ENCODE assay signal across 8 cellular contexts in the genomic region with DNA sequence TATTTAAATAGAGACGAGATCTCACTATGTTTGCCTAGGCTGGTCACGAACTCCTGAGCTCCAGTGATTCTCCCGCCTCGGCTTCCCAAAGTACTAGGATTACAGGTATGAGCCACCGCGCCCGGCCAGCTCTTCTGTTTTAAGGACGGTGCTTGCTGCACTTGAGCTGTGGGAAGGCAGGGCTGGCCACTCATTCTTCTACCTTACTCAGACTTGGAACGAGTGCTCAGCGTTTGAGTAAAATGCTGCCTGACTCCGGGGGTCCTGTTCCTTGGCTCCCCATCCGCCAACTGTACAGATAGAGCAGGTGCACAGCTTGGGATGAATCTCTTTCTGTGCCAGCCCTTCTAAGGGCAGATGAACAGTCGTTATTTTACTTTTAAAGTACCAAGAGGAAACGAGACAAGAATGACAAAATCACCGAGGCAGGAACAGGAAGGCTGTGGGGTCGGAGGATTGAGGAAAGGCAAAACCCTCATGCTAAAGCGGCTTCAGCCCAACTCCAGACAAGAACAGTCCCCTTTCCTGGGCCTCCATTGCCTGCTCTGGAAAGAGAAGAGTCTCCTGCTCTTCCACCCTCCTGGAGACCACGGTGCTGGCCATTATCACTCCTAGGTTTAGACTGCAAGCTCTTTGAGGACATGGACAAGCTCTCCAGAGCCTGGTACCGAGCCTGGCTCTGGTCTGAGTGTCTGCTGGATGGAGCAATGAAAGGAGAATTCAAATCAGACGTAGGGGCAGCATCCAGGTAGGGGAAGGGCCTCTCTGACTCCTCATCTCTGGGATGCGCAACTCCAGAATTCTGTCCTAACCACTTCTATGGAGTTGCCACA. TPM values are rescaled to one million over a fixed set of nuclear protein-coding genes. Genes with fewer than 3 reads are reported as not detected.
DNase-seq lines count a peak whose midpoint lies in the region; ATAC-seq and TF ChIP-seq lines count a peak whose summit lies in the region.

No MANE protein-coding gene starts in this region.

- H3K4me1 ChIP-seq in left ventricle myocardium inferior, result peaks cover 40% of the 10 kb centered on the region

- H3K36me3 ChIP-seq in left ventricle myocardium inferior, result peaks cover 13% of the 10 kb centered on the region

- H3K4me3 ChIP-seq in left ventricle myocardium inferior (peak overlapping the region; percentile 79), WI38 (ENCODE audit: low read depth, low read length) (peak overlapping the region; percentile 76), fibroblast of mammary gland (ENCODE audit: control insufficient read depth, low read depth, low read length) (peak overlapping the region; percentile 55)

- ATAC-seq in Right ventricle myocardium inferior (no peak), HG03460 (IDR thresholded peaks at IDR 0.05; ENCODE audit: unreplicated experiment) (no peak), GM19035 (IDR thresholded peaks at IDR 0.05; ENCODE audit: unreplicated experiment) (no peak)
- peak; percentile 36 for ATAC-seq in stimulated activated effector memory CD8-positive, alpha-beta T cell treated with anti-CD3 and anti-CD28 coated beads, Interleukin-12 subunit alpha, Interleukin-12 subunit beta, amount 100 ng/mL, for 72 hours

- TF ChIP-seq CTCF in left ventricle myocardium inferior (IDR thresholded peaks at IDR 0.05; ENCODE audit: borderline replicate concordance), result no peak
- TF ChIP-seq CTCF in WI38 (IDR thresholded peaks at IDR 0.05; ENCODE audit: low read depth, low read length), result no peak
- TF ChIP-seq CTCF in fibroblast of mammary gland (conservative IDR thresholded peaks at IDR 0.05; ENCODE audit: control insufficient read depth, insufficient read depth, low read depth, low read length), result no peak

- H3K27ac ChIP-seq in left ventricle myocardium inferior (replicated peaks), result peak overlapping the region; percentile 100

- no peaks in the 10 kb centered on the region for H3K9me3 ChIP-seq in left ventricle myocardium inferior (replicated peaks)

- H3K36me3 Mint-ChIP-seq in stimulated activated effector memory CD8-positive, alpha-beta T cell treated with anti-CD3 and anti-CD28 coated beads, Interleukin-12 subunit alpha, Interleukin-12 subunit beta, amount 100 ng/mL, for 72 hours, result peaks cover 42% of the 10 kb centered on the region

- peak overlapping the region; percentile 96 for H3K4me3 Mint-ChIP-seq in stimulated activated effector memory CD8-positive, alpha-beta T cell treated with anti-CD3 and anti-CD28 coated beads, Interleukin-12 subunit alpha, Interleukin-12 subunit beta, amount 100 ng/mL, for 72 hours

- no peak for DNase-seq in left ventricle myocardium inferior
- no peak for DNase-seq in Right ventricle myocardium inferior (ENCODE audit: missing footprints)
- DNase-seq in fibroblast of mammary gland (ENCODE audit: low read depth), result no peak
- DNase-seq in stimulated activated effector memory CD8-positive, alpha-beta T cell treated with anti-CD3 and anti-CD28 coated beads, Interleukin-12 subunit alpha, Interleukin-12 subunit beta, amount 100 ng/mL, for 72 hours (ENCODE audit: low spot score in 2 of 2), result peak in 1 of 2 donors; percentile 70
- DNase-seq in cerebellar nuclear complex (lab: John Stamatoyannopoulos, UW), result no peak

- H3K27me3 ChIP-seq in left ventricle myocardium inferior (ENCODE audit: low read depth), result no peaks in the 10 kb centered on the region

- H3K9me3 Mint-ChIP-seq in stimulated activated effector memory CD8-positive, alpha-beta T cell treated with anti-CD3 and anti-CD28 coated beads, Interleukin-12 subunit alpha, Interleukin-12 subunit beta, amount 100 ng/mL, for 72 hours, result no peaks in the 10 kb centered on the region

- peaks cover 61% of the 10 kb centered on the region for H3K4me1 Mint-ChIP-seq in stimulated activated effector memory CD8-positive, alpha-beta T cell treated with anti-CD3 and anti-CD28 coated beads, Interleukin-12 subunit alpha, Interleukin-12 subunit beta, amount 100 ng/mL, for 72 hours

- intact Hi-C loops in left ventricle myocardium inferior (cut with micrococcal nuclease) (no loop called here), Right ventricle myocardium inferior (cut with DNase I) (no loop called here)

- peak overlapping the region; percentile 97 for H3K27ac Mint-ChIP-seq in stimulated activated effector memory CD8-positive, alpha-beta T cell treated with anti-CD3 and anti-CD28 coated beads, Interleukin-12 subunit alpha, Interleukin-12 subunit beta, amount 100 ng/mL, for 72 hours

RNA-seq across cellular contexts. Expression of a gene that starts 1.0 kb away (rescaled TPM):
- total RNA-seq in left ventricle myocardium inferior (116 TPM), Right ventricle myocardium inferior (126 TPM)

RNA-seq across cellular contexts. Expression of a gene that starts 37.1 kb away (rescaled TPM):
- total RNA-seq in left ventricle myocardium inferior (10.0 TPM), Right ventricle myocardium inferior (10.0 TPM)

RNA-seq across cellular contexts. Expression of a gene that starts 51.1 kb away (rescaled TPM):
- total RNA-seq in left ventricle myocardium inferior (28.9 TPM), Right ventricle myocardium inferior (26.8 TPM)

RNA-seq across cellular contexts. Expression of a gene that starts 56.1 kb away (rescaled TPM):
- total RNA-seq in left ventricle myocardium inferior (18.7 TPM), Right ventricle myocardium inferior (17.5 TPM)
